In genomic region chr22:28917747-28918543, GRCh38 we compare ENCODE assay signal across 7 cellular contexts. TPM values are rescaled to one million over a fixed set of nuclear protein-coding genes. Genes with fewer than 3 reads are reported as not detected.
DNase-seq lines count a peak whose midpoint lies in the region; ATAC-seq and TF ChIP-seq lines count a peak whose summit lies in the region.

No MANE protein-coding gene starts in this region.

- H3K36me3 Mint-ChIP-seq in stimulated activated effector memory CD8-positive, alpha-beta T cell treated with anti-CD3 and anti-CD28 coated beads, Interleukin-12 subunit alpha, Interleukin-12 subunit beta, amount 100 ng/mL, for 72 hours: no peaks in the 10 kb centered on the region

- TF ChIP-seq CTCF in tibial artery (IDR thresholded peaks at IDR 0.05): no peak

- no peaks in the 10 kb centered on the region for H3K9me3 Mint-ChIP-seq in stimulated activated effector memory CD8-positive, alpha-beta T cell treated with anti-CD3 and anti-CD28 coated beads, Interleukin-12 subunit alpha, Interleukin-12 subunit beta, amount 100 ng/mL, for 72 hours

- no peaks in the 10 kb centered on the region for H3K4me1 Mint-ChIP-seq in stimulated activated effector memory CD8-positive, alpha-beta T cell treated with anti-CD3 and anti-CD28 coated beads, Interleukin-12 subunit alpha, Interleukin-12 subunit beta, amount 100 ng/mL, for 72 hours

- ATAC-seq in left colon: peak; percentile 82
- ATAC-seq in stimulated activated effector memory CD8-positive, alpha-beta T cell treated with anti-CD3 and anti-CD28 coated beads, Interleukin-12 subunit alpha, Interleukin-12 subunit beta, amount 100 ng/mL, for 72 hours: no peak

- H3K27ac Mint-ChIP-seq in stimulated activated effector memory CD8-positive, alpha-beta T cell treated with anti-CD3 and anti-CD28 coated beads, Interleukin-12 subunit alpha, Interleukin-12 subunit beta, amount 100 ng/mL, for 72 hours: no peak overlapping the region

- no peaks in the 10 kb centered on the region for H3K27me3 ChIP-seq in tibial artery

- no peak overlapping the region for H3K4me3 Mint-ChIP-seq in stimulated activated effector memory CD8-positive, alpha-beta T cell treated with anti-CD3 and anti-CD28 coated beads, Interleukin-12 subunit alpha, Interleukin-12 subunit beta, amount 100 ng/mL, for 72 hours

- intact Hi-C loops in left colon (cut with DNase I, micrococcal nuclease): no loop called here
- intact Hi-C loops in tibial artery (cut with DNase I; ENCODE audit: low total_unique reads): no loop called here

- peak; percentile 20 for DNase-seq in NCI-H1092 (lab: John Stamatoyannopoulos, UW)
- DNase-seq in left colon: peak; percentile 28 to 39
- no peak for DNase-seq in tibial artery
- no peak for DNase-seq in NCI-H2081 treated with DMSO at 0.1 percent for 48 hours (lab: John Stamatoyannopoulos, UW)
- no peak for DNase-seq in HPDE6-E6E7 (ENCODE audit: extremely low spot score)
- no peak for DNase-seq in stimulated activated effector memory CD8-positive, alpha-beta T cell treated with anti-CD3 and anti-CD28 coated beads, Interleukin-12 subunit alpha, Interleukin-12 subunit beta, amount 100 ng/mL, for 72 hours (ENCODE audit: low spot score in 2 of 2)

- peaks cover 0 to 82% (median 42%) of the 10 kb centered on the region in 4 donors for H3K4me1 ChIP-seq in tibial artery

- H3K36me3 ChIP-seq in tibial artery: no peaks in the 10 kb centered on the region

- H3K9me3 ChIP-seq in tibial artery: no peaks in the 10 kb centered on the region

- H3K27ac ChIP-seq in angular gyrus (ENCODE audit: low read depth, low read length) (peak overlapping the region; percentile 77), tibial artery (peak overlapping the region; percentile 80 to 84)

- H3K4me3 ChIP-seq in tibial artery: no peak overlapping the region

RNA-seq across cellular contexts. Expression of gene ZNRF3, which starts 34.6 kb away (rescaled TPM):
- total RNA-seq in left colon: 1 to 10 TPM; 6.2 to 7.0 TPM

Comparison
In these comparisons a context has a peak if more than half of its experiments do, and no peak if none do; other contexts are left out.
1. DNase-seq: peak in NCI-H1092 (single experiment) and left colon (2 of 2); none in tibial artery (0 of 2), NCI-H2081 treated with DMSO at 0.1 percent for 48 hours (single experiment), HPDE6-E6E7 (single experiment) and stimulated activated effector memory CD8-positive, alpha-beta T cell treated with anti-CD3 and anti-CD28 coated beads, Interleukin-12 subunit alpha, Interleukin-12 subunit beta, amount 100 ng/mL, for 72 hours (0 of 2).